Comparison of ENCODE assay signal across 28 cellular contexts in genomic region chr3:1462916-1463315, GRCh38.
"Had no signal": no experiment of that assay in that cellular context is flagged by ENCODE, and none has a peak within 500 bp of the region (broad histone marks: within the 10 kb centered on the region; RNA-seq: fewer than 3 reads in every experiment).

No MANE protein-coding gene starts in this region.

- H3K4me1 ChIP-seq: ascending aorta, breast epithelium, colonic mucosa, foreskin keratinocyte, gastrocnemius medialis, heart left ventricle had no signal

- ATAC-seq: activated CD4-positive, alpha-beta T cell treated with anti-CD3 and anti-CD28 coated beads for 36 hours; activated CD8-positive, alpha-beta memory T cell treated with anti-CD3 and anti-CD28 coated beads, Interleukin-2, amount 10 ng/mL, durations not matched to agents 7 days and 5 days; activated CD8-positive, alpha-beta T cell treated with anti-CD3 and anti-CD28 coated beads, Interleukin-2, amount 10 ng/mL, durations not matched to agents 7 days and 5 days; activated naive CD4-positive, alpha-beta T cell treated with anti-CD3 and anti-CD28 coated beads, Interleukin-2, amount 50 U/mL, for 72 hours; activated T-cell treated with anti-CD3 and anti-CD28 coated beads, Interleukin-2, amount 50 U/mL, for 72 hours; esophagus mucosa; foreskin keratinocyte; gastrocnemius medialis; heart left ventricle had no signal

- DNase-seq: activated CD4-positive, alpha-beta memory T cell treated with anti-CD3 and anti-CD28 coated beads for 36 hours; activated CD4-positive, alpha-beta T cell treated with anti-CD3 and anti-CD28 coated beads for 36 hours; activated CD4-positive, alpha-beta T cell treated with anti-CD3 and anti-CD28 coated beads, Interleukin-2, amount 10 ng/mL, durations not matched to agents 24 days and 14 days; activated CD4-positive, CD25-positive, alpha-beta regulatory T cell; activated CD4-positive, CD25-positive, alpha-beta regulatory T cell treated with anti-CD3 and anti-CD28 coated beads, Interleukin-2, amount 50 U/mL, for 72 hours; activated CD8-positive, alpha-beta memory T cell treated with anti-CD3 and anti-CD28 coated beads, Interleukin-2, amount 10 ng/mL, durations not matched to agents 7 days and 5 days; activated CD8-positive, alpha-beta memory T cell treated with anti-CD3 and anti-CD28 coated beads, Interleukin-2, amount 50 U/mL, for 4 hours; activated CD8-positive, alpha-beta T cell treated with anti-CD3 and anti-CD28 coated beads, Interleukin-2, amount 10 ng/mL, durations not matched to agents 7 days and 5 days; activated gamma-delta T cell; activated naive CD4-positive, alpha-beta T cell; activated naive CD4-positive, alpha-beta T cell treated with anti-CD3 and anti-CD28 coated beads, Interleukin-2, amount 10 ng/mL, durations not matched to agents 7 days and 5 days; activated naive CD8-positive, alpha-beta T cell treated with anti-CD3 and anti-CD28 coated beads, Interleukin-2, amount 10 ng/mL, durations not matched to agents 7 days and 5 days; activated T-cell treated with anti-CD3 and anti-CD28 coated beads, Interleukin-2, amount 50 U/mL, for 24 hours; activated T-cell treated with anti-CD3 and anti-CD28 coated beads, Interleukin-2, amount 50 U/mL, for 72 hours; central memory CD4-positive, alpha-beta T cell; cerebellar nuclear complex; colonic mucosa; effector CD8-positive, alpha-beta T cell; foreskin keratinocyte; gastrocnemius medialis; glutamatergic neuron; heart left ventricle; T-helper 2 cell had no signal

- H3K9me3 ChIP-seq: ascending aorta, breast epithelium, colonic mucosa, gastrocnemius medialis had no signal

- H3K36me3 ChIP-seq: ascending aorta, breast epithelium, cardiac muscle cell, colonic mucosa, gastrocnemius medialis, heart left ventricle had no signal

- H3K4me3 ChIP-seq: ascending aorta, breast epithelium, cardiac muscle cell, colonic mucosa, gastrocnemius medialis, heart left ventricle had no signal

- H3K27ac ChIP-seq: ascending aorta, breast epithelium, cardiac muscle cell, colonic mucosa, foreskin keratinocyte, gastrocnemius medialis, heart left ventricle had no signal

- H3K27me3 ChIP-seq: ascending aorta, breast epithelium, cardiac muscle cell, colonic mucosa, foreskin keratinocyte, gastrocnemius medialis, heart left ventricle had no signal
